Comparison of ENCODE assay signal across 12 cellular contexts in the genomic region with DNA sequence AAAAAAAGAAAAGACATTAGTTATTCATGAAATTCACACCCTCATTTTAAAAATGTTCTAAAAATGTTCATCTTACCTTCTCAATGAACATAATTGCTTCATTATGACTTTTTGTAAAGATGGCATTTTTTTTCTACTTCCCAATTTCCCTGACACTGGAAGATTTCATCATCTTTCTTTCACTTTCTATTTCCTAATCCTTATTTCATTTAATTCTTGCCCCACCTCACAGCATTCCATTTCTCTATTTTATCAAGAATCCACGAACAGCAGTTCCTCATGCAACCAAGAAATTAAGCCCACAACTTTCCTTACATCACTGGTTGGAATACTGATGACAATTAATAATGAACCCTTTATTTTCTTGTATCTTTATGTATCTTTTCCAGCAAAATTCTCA. TPM values are rescaled to one million over a fixed set of nuclear protein-coding genes. Genes with fewer than 3 reads are reported as not detected.
DNase-seq lines count a peak whose midpoint lies in the region; FAIRE-seq and TF ChIP-seq lines count a peak whose summit lies in the region.
"Had no signal": no experiment of that assay in that cellular context is flagged by ENCODE, and none has a peak within 500 bp of the region (broad histone marks: within the 10 kb centered on the region; RNA-seq: fewer than 3 reads in every experiment).

No MANE protein-coding gene starts in this region.

- H3K27ac Mint-ChIP-seq in astrocyte (ENCODE audit: unreplicated experiment): peak overlapping the region; percentile 80

- peak overlapping the region; percentile 92 for H3K4me3 Mint-ChIP-seq in astrocyte (ENCODE audit: unreplicated experiment)

- FAIRE-seq in astrocyte (lab: Jason Lieb, UNC): no peak

- H3K36me3 ChIP-seq in KMS-11 (ENCODE audit: insufficient read depth) (peaks cover 5% of the 10 kb centered on the region; the same call in 1 of the 2 replicates), astrocyte (ENCODE audit: insufficient read depth, low read length) (peaks cover 30% of the 10 kb centered on the region), muscle layer of duodenum (ENCODE audit: control insufficient read depth in 1 of 2, insufficient read depth in 2 of 2, low read length in 2 of 2) (peaks cover 20 to 21% of the 10 kb centered on the region in 2 donors)

- TF ChIP-seq CTCF in KMS-11 (conservative IDR thresholded peaks at IDR 0.05; ENCODE audit: low read depth, low read length) (no peak), astrocyte (IDR thresholded peaks at IDR 0.05; ENCODE audit: insufficient read depth, low read depth, low read length) (no peak)

- H3K4me2 ChIP-seq in KMS-11 (peak overlapping the region; percentile 74; the same call in 1 of the 2 replicates), astrocyte (ENCODE audit: low read length) (peak overlapping the region; percentile 96)

- H3K4me3 ChIP-seq in KMS-11 (IDR thresholded peaks at IDR 0.05; ENCODE audit: insufficient read depth, low read depth, low read length) (no peak overlapping the region), astrocyte (ENCODE audit: insufficient read depth, low read depth, low read length) (no peak overlapping the region), muscle layer of duodenum (ENCODE audit: low read depth in 1 of 2, low read length in 2 of 2) (peak overlapping the region; percentile 72 to 74)

- H3K27ac ChIP-seq in KMS-11 (no peak overlapping the region), astrocyte (ENCODE audit: low read depth, low read length) (no peak overlapping the region), muscle layer of duodenum (ENCODE audit: low read length) (peak overlapping the region; percentile 29)

- H3K9me3 Mint-ChIP-seq in astrocyte (ENCODE audit: unreplicated experiment): no peaks in the 10 kb centered on the region

- H4K20me1 ChIP-seq in KMS-11 (ENCODE audit: insufficient read depth) (no peaks in the 10 kb centered on the region), astrocyte (ENCODE audit: insufficient read depth, low read length) (peaks cover 26% of the 10 kb centered on the region)

- H3K9me3 ChIP-seq in astrocyte (ENCODE audit: insufficient read depth, low read depth, low read length) (no peaks in the 10 kb centered on the region), muscle layer of duodenum (ENCODE audit: control insufficient read depth in 1 of 2, low read length in 2 of 2) (no peaks in the 10 kb centered on the region)

- H3K27me3 Mint-ChIP-seq in astrocyte (ENCODE audit: low read depth, unreplicated experiment): no peaks in the 10 kb centered on the region

- H3K27me3 ChIP-seq in KMS-11 (ENCODE audit: insufficient read depth, low read depth): no peaks in the 10 kb centered on the region
- H3K27me3 ChIP-seq in astrocyte (ENCODE audit: insufficient read depth, low read length): no peaks in the 10 kb centered on the region
- no peaks in the 10 kb centered on the region for H3K27me3 ChIP-seq in muscle layer of duodenum (ENCODE audit: low read depth, low read length)

- H3K4me1 Mint-ChIP-seq in astrocyte (ENCODE audit: low read depth, unreplicated experiment): peaks cover 6% of the 10 kb centered on the region

- DNase-seq in AML-193 (lab: John Stamatoyannopoulos, UW) (peak; percentile 34 to 42), astrocyte (ENCODE audit: low read depth) (no peak), ecto neural progenitor cell (ENCODE audit: low spot score) (no peak), DMS 273 (lab: John Stamatoyannopoulos, UW; ENCODE audit: unreplicated experiment) (no peak), NCI-H1417 (lab: John Stamatoyannopoulos, UW) (no peak)
- DNase-seq in effector CD8-positive, alpha-beta T cell (lab: John Stamatoyannopoulos, UW): no peak
- DNase-seq: central memory CD4-positive, alpha-beta T cell; KG1; left ventricle myocardium superior; T-helper 9 cell had no signal

- H3K79me2 ChIP-seq in KMS-11 (ENCODE audit: insufficient read depth, low read depth): peaks cover 36% of the 10 kb centered on the region
- peaks cover 59% of the 10 kb centered on the region for H3K79me2 ChIP-seq in astrocyte (ENCODE audit: insufficient read depth, low read length)

- H2AFZ ChIP-seq in KMS-11 (ENCODE audit: low read depth) (no peak overlapping the region), astrocyte (ENCODE audit: low read depth, low read length) (no peak overlapping the region)

- H3K9ac ChIP-seq in KMS-11: no peak overlapping the region
- H3K9ac ChIP-seq in astrocyte (ENCODE audit: low read length): no peak overlapping the region

- peaks cover 4% of the 10 kb centered on the region for H3K36me3 Mint-ChIP-seq in astrocyte (ENCODE audit: low read depth, unreplicated experiment)

- peaks cover 15% of the 10 kb centered on the region for H3K4me1 ChIP-seq in KMS-11 (ENCODE audit: low read depth, poor library complexity, severe bottlenecking)
- peaks cover 12% of the 10 kb centered on the region for H3K4me1 ChIP-seq in astrocyte (ENCODE audit: insufficient read depth, low read length)
- peaks cover 14 to 18% of the 10 kb centered on the region in 2 donors for H3K4me1 ChIP-seq in muscle layer of duodenum (ENCODE audit: control insufficient read depth in 1 of 2, insufficient read depth in 2 of 2, low read length in 2 of 2)

RNA-seq across cellular contexts. Expression of a gene that starts 1.9 kb away (rescaled TPM):
- 37.3 and 38.1 TPM in 2 replicates for total RNA-seq in astrocyte

RNA-seq across cellular contexts. Expression of a gene that starts 46.7 kb away (rescaled TPM):
- total RNA-seq in astrocyte: not detected in 2 replicates
- total RNA-seq: left ventricle myocardium superior had no signal

RNA-seq across cellular contexts. Expression of a gene that starts 51.4 kb away (rescaled TPM):
- 48.6 and 52.0 TPM in 2 replicates for total RNA-seq in astrocyte

Comparison
In these comparisons a context has a peak if more than half of its experiments do, and no peak if none do; other contexts are left out.
1. DNase-seq: peak in AML-193 (2 of 2); none in astrocyte (single experiment), ecto neural progenitor cell (single experiment), DMS 273 (single experiment), effector CD8-positive, alpha-beta T cell (single experiment) and NCI-H1417 (0 of 3).
2. H3K4me3 ChIP-seq: peak in muscle layer of duodenum (2 of 2); none in KMS-11 (single experiment) and astrocyte (single experiment).